5 cellular contexts compared by ENCODE assay signal in genomic region chr11:70651036-70651435, GRCh38.
"Had no signal": no experiment of that assay in that cellular context is flagged by ENCODE, and none has a peak within 500 bp of the region (broad histone marks: within the 10 kb centered on the region; RNA-seq: fewer than 3 reads in every experiment).

No MANE protein-coding gene starts in this region.

- H3K27ac Mint-ChIP-seq: GM23338, H9, HFFc6 had no signal

- H3K4me3 ChIP-seq: GM23248, GM23338, HAP-1 had no signal

- H3K9me3 Mint-ChIP-seq: H9 had no signal

- H3K9me3 ChIP-seq: HAP-1 had no signal

- H3K4me3 Mint-ChIP-seq: GM23338, H9, HFFc6 had no signal

- H3K36me3 ChIP-seq: HAP-1 had no signal

- H3K4me1 ChIP-seq: HAP-1 had no signal

- H3K27ac ChIP-seq: GM23248 had no signal

- H2AFZ ChIP-seq: GM23248, GM23338 had no signal

- H3K4me2 ChIP-seq: GM23338 had no signal
